ENCODE assay signal across 26 cellular contexts in genomic region chr2:166675553-166675952, GRCh38.
"Had no signal": no experiment of that assay in that cellular context is flagged by ENCODE, and none has a peak within 500 bp of the region (broad histone marks: within the 10 kb centered on the region; RNA-seq: fewer than 3 reads in every experiment).

No MANE protein-coding gene starts in this region.

- H3K9me3 ChIP-seq: adrenal gland, ascending aorta, breast epithelium had no signal

- H3K27ac ChIP-seq: ascending aorta, breast epithelium, cardiac muscle cell, coronary artery, dorsolateral prefrontal cortex, WERI-Rb-1 had no signal

- H3K4me1 ChIP-seq: adrenal gland, ascending aorta, breast epithelium had no signal

- H3K4me3 ChIP-seq: adrenal gland, ascending aorta, breast epithelium, cardiac muscle cell, coronary artery, dorsolateral prefrontal cortex had no signal

- ATAC-seq: activated CD4-positive, CD25-positive, alpha-beta regulatory T cell treated with anti-CD3 and anti-CD28 coated beads, Interleukin-2, amount 50 U/mL, for 24 hours; activated CD8-positive, alpha-beta T cell treated with anti-CD3 and anti-CD28 coated beads for 36 hours; activated naive CD8-positive, alpha-beta T cell treated with anti-CD3 and anti-CD28 coated beads, Interleukin-2, amount 50 U/mL, for 24 hours; esophagus mucosa had no signal

- H3K36me3 ChIP-seq: adrenal gland, ascending aorta, breast epithelium, cardiac muscle cell, WERI-Rb-1 had no signal

- DNase-seq: activated B cell treated with CpG ODN at 0.5 μM for 24 hours; activated CD4-positive, alpha-beta T cell treated with anti-CD3 and anti-CD28 coated beads for 48 hours; activated CD4-positive, alpha-beta T cell treated with anti-CD3 and anti-CD28 coated beads, Interleukin-2, amount 50 U/mL, for 1 hour; activated CD4-positive, alpha-beta T cell treated with anti-CD3 and anti-CD28 coated beads, Interleukin-2, amount 50 U/mL, for 48 hours; activated CD8-positive, alpha-beta memory T cell treated with anti-CD3 and anti-CD28 coated beads for 24 hours; activated CD8-positive, alpha-beta T cell treated with anti-CD3 and anti-CD28 coated beads for 36 hours; activated effector memory CD4-positive, alpha-beta T cell treated with anti-CD3 and anti-CD28 coated beads, Interleukin-2, amount 50 U/mL, for 16 hours; activated naive CD4-positive, alpha-beta T cell treated with anti-CD3 and anti-CD28 coated beads for 36 hours; activated naive CD8-positive, alpha-beta T cell treated with anti-CD3 and anti-CD28 coated beads for 36 hours; activated naive CD8-positive, alpha-beta T cell treated with anti-CD3 and anti-CD28 coated beads, Interleukin-2, amount 50 U/mL, for 24 hours; activated T-cell treated with anti-CD3 and anti-CD28 coated beads, Interleukin-2, amount 50 U/mL, for 48 hours; dorsolateral prefrontal cortex; effector memory CD4-positive, alpha-beta T cell; endodermal cell; foreskin fibroblast; head of caudate nucleus; T-helper 9 cell; WERI-Rb-1 had no signal

- FAIRE-seq: frontal cortex had no signal

- H3K27me3 ChIP-seq: adrenal gland, ascending aorta, breast epithelium, cardiac muscle cell had no signal
